In genomic region chr20:41027872-41028358, GRCh38 we compare ENCODE assay signal across 8 cellular contexts. TPM values are rescaled to one million over a fixed set of nuclear protein-coding genes. Genes with fewer than 3 reads are reported as not detected.
DNase-seq lines count a peak whose midpoint lies in the region; ATAC-seq, FAIRE-seq and TF ChIP-seq lines count a peak whose summit lies in the region.

No MANE protein-coding gene starts in this region.

- peak overlapping the region; percentile 98 for H3K4me2 ChIP-seq in A549

- no peaks in the 10 kb centered on the region for H3K9me3 Mint-ChIP-seq in HFFc6

- H3K27me3 Mint-ChIP-seq in HFFc6 (ENCODE audit: insufficient read depth): peaks cover 2% of the 10 kb centered on the region; the same call in 1 of the 2 replicates

- CTCF ChIA-PET in A549 (lab: Yijun Ruan, JAX): no interaction called here

- peak overlapping the region; percentile 83 to 91 for H3K27ac ChIP-seq in A549
- peak overlapping the region; percentile 11 for H3K27ac ChIP-seq in brain microvascular endothelial cell

- no peaks in the 10 kb centered on the region for H3K27me3 ChIP-seq in brain microvascular endothelial cell (replicated peaks)

- no peak for TF ChIP-seq EP300 in A549 (IDR thresholded peaks at IDR 0.05)

- TF ChIP-seq POLR2A in A549 (IDR thresholded peaks at IDR 0.05; ENCODE audit: low read length): no peak

- H3K27ac Mint-ChIP-seq in HFFc6: peak overlapping the region; percentile 89

- no peak for TF ChIP-seq RAD21 in A549 (conservative IDR thresholded peaks at IDR 0.05 in 1 of 2, IDR thresholded peaks at IDR 0.05 in 1 of 2)

- DNase-seq in A549 (ENCODE audit: low read depth in 1 of 2, low spot score in 1 of 2) (no peak), HFFc6 (no peak), brain microvascular endothelial cell (no peak), mucosa of descending colon (no peak), NCI-H146 treated with DMSO at 0.1 percent for 48 hours (lab: John Stamatoyannopoulos, UW; ENCODE audit: unreplicated experiment) (no peak), GM19240 (ENCODE audit: insufficient read length, low spot score) (no peak), frontal cortex (ENCODE audit: low spot score in 2 of 2) (no peak)

- POLR2A ChIA-PET in A549 (lab: Yijun Ruan, JAX): interaction anchor here (0.6 to 1.5 kb wide), 6 partner anchors 11 to 37 kb away, joined by 3 to 6 read pairs (median 4); no protein-coding TSS in a partner anchor

- no peak for TF ChIP-seq CTCF in A549 (IDR thresholded peaks at IDR 0.05)
- no peak for TF ChIP-seq CTCF in HFFc6 (IDR thresholded peaks at IDR 0.05)
- no peak for TF ChIP-seq CTCF in brain microvascular endothelial cell (IDR thresholded peaks at IDR 0.05; ENCODE audit: low read depth, low read length, missing control alignments)
- no peak for TF ChIP-seq CTCF in mucosa of descending colon (IDR thresholded peaks at IDR 0.05)

- H3K4me1 ChIP-seq in A549 (peaks cover 34% of the 10 kb centered on the region), mucosa of descending colon (ENCODE audit: low read depth) (peaks cover 29% of the 10 kb centered on the region)

- peak overlapping the region; percentile 48 for H3K4me3 ChIP-seq in A549
- peak overlapping the region; percentile 44 for H3K4me3 ChIP-seq in brain microvascular endothelial cell (ENCODE audit: low read depth, low read length)
- H3K4me3 ChIP-seq in mucosa of descending colon: peak overlapping the region; percentile 86

- intact Hi-C loops in mucosa of descending colon (cut with DNase I, micrococcal nuclease): no loop called here

- H3K9me3 ChIP-seq in A549 (no peaks in the 10 kb centered on the region), mucosa of descending colon (no peaks in the 10 kb centered on the region)

- FAIRE-seq in A549 (lab: Jason Lieb, UNC): no peak
- no peak for FAIRE-seq in frontal cortex (lab: Jason Lieb, UNC)

- peak overlapping the region; percentile 86 for H3K4me3 Mint-ChIP-seq in HFFc6

- in situ Hi-C loops in brain microvascular endothelial cell (cut with HindIII; ENCODE audit: low pct_ligation_motif_present, low sequenced_read_pairs): no loop called here

- H3K4me1 Mint-ChIP-seq in HFFc6 (ENCODE audit: low read depth): peaks cover 44% of the 10 kb centered on the region

- 23% methylated on average over 10 of the region's 10 CpGs for WGBS in A549 (ENCODE audit: missing lambda C conversion rate)

- H3K36me3 ChIP-seq in brain microvascular endothelial cell (replicated peaks): no peaks in the 10 kb centered on the region
- peaks cover 4% of the 10 kb centered on the region for H3K36me3 ChIP-seq in mucosa of descending colon (ENCODE audit: low read depth)

- ATAC-seq in A549: no peak
- no peak for ATAC-seq in mucosa of descending colon
- ATAC-seq in HG02678 (IDR thresholded peaks at IDR 0.05; ENCODE audit: unreplicated experiment): no peak

- H3K36me3 Mint-ChIP-seq in HFFc6 (ENCODE audit: low read depth): peaks cover 35% of the 10 kb centered on the region

TF ChIP-seq in A549, 52 proteins besides CTCF, POLR2A, EP300 and RAD21:
- TF ChIP-seq HEYL (CRISPR knock-in tag; IDR thresholded peaks at IDR 0.05): no peak
- TF ChIP-seq PHF8 (IDR thresholded peaks at IDR 0.05; ENCODE audit: borderline replicate concordance, low read depth): peak; percentile 73; the same call in 1 of the 2 replicates

RNA-seq across cellular contexts. Expression of gene TOP1, which starts 0.7 kb away (rescaled TPM):
- 20.8 and 28.3 TPM in 2 replicates for polyA plus RNA-seq in A549 (2011; rRNA removed)
- polyA plus RNA-seq in A549 (2012; cell fraction: cytosol; rRNA removed): 6.5 and 6.9 TPM in 2 replicates
- 7.5 and 10.8 TPM in 2 replicates for polyA plus RNA-seq in A549 (2012; cell fraction: nucleus; rRNA removed)
- 68.0 to 73.7 TPM (median 70.6 TPM) in 3 replicates for polyA plus RNA-seq in A549 (2017; fragmentation: RNase III; extraction: RNeasy Plus Mini Kit Qiagen cat#74134 plus additional on column Dnase treatment)
- polyA minus RNA-seq in A549 (2011; rRNA and poly(A)+ RNA removed): 13.2 and 15.6 TPM in 2 replicates
- 10 to 100 TPM; 62.1 to 77.0 (median 73.0) TPM for total RNA-seq in HFFc6 (2021; fragmentation: NEBNext Ultra II Directional; extraction: Animal tissue kit (Norgen Biotek cat#: 25700))
- 10 to 100 TPM; 51.8 to 60.0 (median 57.7) TPM for total RNA-seq in mucosa of descending colon
- total RNA-seq in frontal cortex: 26.5 TPM
